Comparison of ENCODE assay signal across 9 cellular contexts in the genomic region with DNA sequence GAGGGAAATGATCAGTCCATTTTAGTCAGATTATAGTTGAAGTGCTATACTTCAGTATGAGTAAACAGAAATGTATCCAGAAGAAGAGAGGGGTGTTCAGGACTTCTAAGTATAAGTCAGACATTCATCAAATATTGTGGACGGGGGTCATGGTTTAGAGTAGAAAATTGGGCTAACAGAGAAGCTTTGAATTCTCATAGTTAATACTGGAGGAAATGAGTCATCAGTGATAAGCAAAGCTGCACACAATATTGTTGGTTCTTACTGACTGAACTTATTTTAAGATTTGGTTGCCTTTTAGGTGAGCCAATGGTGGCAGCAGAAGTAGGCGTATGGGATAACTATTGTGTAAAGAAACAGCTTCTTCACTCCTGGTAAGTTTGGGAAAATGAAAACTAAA. TPM values are rescaled to one million over a fixed set of nuclear protein-coding genes. Genes with fewer than 3 reads are reported as not detected.
DNase-seq lines count a peak whose midpoint lies in the region; ATAC-seq and TF ChIP-seq lines count a peak whose summit lies in the region.
"Had no signal": no experiment of that assay in that cellular context is flagged by ENCODE, and none has a peak within 500 bp of the region (broad histone marks: within the 10 kb centered on the region; RNA-seq: fewer than 3 reads in every experiment).

No MANE protein-coding gene starts in this region.

- peaks cover 28% of the 10 kb centered on the region for H3K36me3 Mint-ChIP-seq in activated naive CD4-positive, alpha-beta T cell treated with anti-CD3 and anti-CD28 coated beads, Interleukin-2, amount 50 U/mL, for 24 hours
- peaks cover 15% of the 10 kb centered on the region for H3K36me3 Mint-ChIP-seq in T-helper 17 cell (ENCODE audit: low read depth)

- H3K27ac ChIP-seq in stomach: peak overlapping the region in 4 of 5 donors; percentile 36 to 98 (median 96)

- H3K9me3 Mint-ChIP-seq in activated naive CD4-positive, alpha-beta T cell treated with anti-CD3 and anti-CD28 coated beads, Interleukin-2, amount 50 U/mL, for 24 hours: no peaks in the 10 kb centered on the region

- peaks cover 17 to 52% (median 36%) of the 10 kb centered on the region in 4 donors for H3K4me1 ChIP-seq in stomach

- TF ChIP-seq POLR2A in stomach (IDR thresholded peaks at IDR 0.05): no peak

- DNase-seq in activated naive CD4-positive, alpha-beta T cell treated with Interleukin-2 at 50 U/mL for 16 hours: no peak
- DNase-seq in T-helper 17 cell (no peak), fibroblast of peridontal ligament (ENCODE audit: extremely low read depth) (peak; percentile 27), stomach (no peak), occipital lobe (lab: John Stamatoyannopoulos, UW) (no peak)
- DNase-seq: DMS79 had no signal

- TF ChIP-seq EP300 in stomach (IDR thresholded peaks at IDR 0.05): no peak

- WGBS in stomach, 5 donors: 18 to 54% (median 32%) methylated on average over 2 of the region's 2 CpGs

- peak overlapping the region; percentile 89 for H3K27ac Mint-ChIP-seq in activated naive CD4-positive, alpha-beta T cell treated with anti-CD3 and anti-CD28 coated beads, Interleukin-2, amount 50 U/mL, for 24 hours
- H3K27ac Mint-ChIP-seq in T-helper 17 cell: peak overlapping the region; percentile 96

- ATAC-seq in T-helper 17 cell (no peak), GM21423 (IDR thresholded peaks at IDR 0.05; ENCODE audit: unreplicated experiment) (no peak), GM18519 (IDR thresholded peaks at IDR 0.05; ENCODE audit: low FRiP score, unreplicated experiment) (no peak)

- peaks cover 36% of the 10 kb centered on the region for H3K4me1 Mint-ChIP-seq in activated naive CD4-positive, alpha-beta T cell treated with anti-CD3 and anti-CD28 coated beads, Interleukin-2, amount 50 U/mL, for 24 hours
- peaks cover 26% of the 10 kb centered on the region for H3K4me1 Mint-ChIP-seq in T-helper 17 cell

- no peak overlapping the region for H3K4me3 ChIP-seq in stomach

- no peaks in the 10 kb centered on the region for H3K27me3 ChIP-seq in stomach

- H3K36me3 ChIP-seq in stomach: peaks cover 24 to 62% (median 61%) of the 10 kb centered on the region in 4 donors

- H3K4me3 Mint-ChIP-seq in activated naive CD4-positive, alpha-beta T cell treated with anti-CD3 and anti-CD28 coated beads, Interleukin-2, amount 50 U/mL, for 24 hours: peak overlapping the region; percentile 51
- no peak overlapping the region for H3K4me3 Mint-ChIP-seq in T-helper 17 cell

- no peaks in the 10 kb centered on the region for H3K27me3 Mint-ChIP-seq in activated naive CD4-positive, alpha-beta T cell treated with anti-CD3 and anti-CD28 coated beads, Interleukin-2, amount 50 U/mL, for 24 hours
- H3K27me3 Mint-ChIP-seq in T-helper 17 cell: no peaks in the 10 kb centered on the region

- intact Hi-C loops in stomach (cut with DNase I; ENCODE audit: low total_unique reads): no loop called here

- no peaks in the 10 kb centered on the region for H3K9me3 ChIP-seq in T-helper 17 cell (ENCODE audit: control insufficient read depth, low read length, poor library complexity, severe bottlenecking)
- H3K9me3 ChIP-seq in stomach: no peaks in the 10 kb centered on the region

- TF ChIP-seq CTCF in stomach (IDR thresholded peaks at IDR 0.05): no peak

RNA-seq across cellular contexts. Expression of gene SUMF2, which starts 1.7 kb away (rescaled TPM):
- total RNA-seq in T-helper 17 cell (100 to 1,000 TPM; 112 to 113 TPM), stomach (100 to 1,000 TPM in 4 of 5 donors, 10 to 100 TPM in 1; 88.9 to 339 (median 120) TPM), occipital lobe (71.3 TPM)
- polyA plus RNA-seq in stomach: 10 to 100 TPM; 40.8 to 71.5 (median 68.2) TPM

RNA-seq across cellular contexts. Expression of gene CCT6A, which starts 10.8 kb away (rescaled TPM):
- total RNA-seq in T-helper 17 cell (10 to 100 TPM; 43.4 to 58.4 TPM), stomach (100 to 1,000 TPM in 3 of 5 donors, 10 to 100 TPM in 2; 36.8 to 200 (median 150) TPM), occipital lobe (189 TPM)
- 100 to 1,000 TPM in 1 of 3 donors, 10 to 100 TPM in 2; 77.9 to 126 (median 78.4) TPM for polyA plus RNA-seq in stomach

RNA-seq across cellular contexts. Expression of gene PSPH, which starts 11.1 kb away (rescaled TPM):
- total RNA-seq in T-helper 17 cell (1 to 10 TPM; 1.4 to 2.4 TPM), stomach (10 to 100 TPM in 1 of 5 donors, 1 to 10 TPM in 3, under 1 TPM in 1; 0.45 to 53.1 (median 3.8) TPM), occipital lobe (19.8 TPM)
- 10 to 100 TPM in 1 of 3 donors, 1 to 10 TPM in 2; 5.5 to 10.6 (median 7.3) TPM for polyA plus RNA-seq in stomach

RNA-seq across cellular contexts. Expression of gene PHKG1, which starts 30.4 kb away (rescaled TPM):
- total RNA-seq in T-helper 17 cell: 10 to 100 TPM in 1 of 2 donors, 1 to 10 TPM in 1; 6.2 to 10.1 TPM
- 10 to 100 TPM in 2 of 5 donors, 1 to 10 TPM in 1, not detected in 2; 1.5 to 39.3 (median 11.1) TPM for total RNA-seq in stomach
- polyA plus RNA-seq in stomach: 1 to 10 TPM in 1 of 3 donors, under 1 TPM in 1, not detected in 1; 0.31 to 1.0 TPM
- total RNA-seq in occipital lobe: 3.6 TPM

RNA-seq across cellular contexts. Expression of gene CHCHD2, which starts 43.9 kb away (rescaled TPM):
- total RNA-seq in T-helper 17 cell (100 to 1,000 TPM; 205 to 216 TPM), stomach (100 to 1,000 TPM in 3 of 5 donors, 10 to 100 TPM in 2; 43.7 to 232 (median 149) TPM), occipital lobe (158 TPM)
- polyA plus RNA-seq in stomach: 100 to 1,000 TPM; 455 to 710 (median 659) TPM
